10 cellular contexts compared by ENCODE assay signal in the genomic region with DNA sequence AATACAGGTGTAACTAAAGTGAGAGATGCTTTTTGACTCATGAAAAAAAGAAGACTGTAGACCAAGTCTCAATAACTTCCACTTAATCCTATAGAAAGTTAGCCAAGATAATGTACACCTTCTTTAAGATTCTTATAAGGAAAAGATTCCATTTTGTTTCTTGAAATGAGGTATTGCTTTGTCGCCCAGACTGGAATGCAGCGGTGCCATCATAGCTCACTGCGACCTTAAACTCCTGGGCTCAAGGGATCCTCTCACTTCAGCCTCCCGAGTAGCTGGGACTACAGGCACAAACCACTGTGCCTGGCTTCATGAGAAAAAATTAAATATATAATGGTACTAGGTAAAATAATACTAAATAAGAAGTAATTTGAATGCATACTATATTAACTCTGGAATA. TPM values are rescaled to one million over a fixed set of nuclear protein-coding genes. Genes with fewer than 3 reads are reported as not detected.
DNase-seq lines count a peak whose midpoint lies in the region; ATAC-seq, FAIRE-seq and TF ChIP-seq lines count a peak whose summit lies in the region.
"Not testable (repeated sequence)": the region's sequence is repeated elsewhere in the genome, so short reads cannot be mapped to it uniquely, and the experiment has no call there.
"Had no signal": no experiment of that assay in that cellular context is flagged by ENCODE, and none has a peak within 500 bp of the region (broad histone marks: within the 10 kb centered on the region; RNA-seq: fewer than 3 reads in every experiment).

No MANE protein-coding gene starts in this region.

- not testable (repeated sequence) for TF ChIP-seq POLR2A in K562 (conservative IDR thresholded peaks at IDR 0.05)

- POLR2A ChIA-PET in activated B cell treated with CpG ODN at 0.5 μM for 24 hours (lab: Charles Lee) (interaction anchor here (0.8 to 3.3 kb wide), 7 partner anchors 9 to 149 kb away, joined by 3 to 23 read pairs (median 4); a partner anchor contains a TSS), K562 (lab: Yijun Ruan, JAX) (interaction anchor here (1.5 to 3.5 kb wide), 2 partner anchors 55 to 151 kb away, joined by 4 to 12 read pairs; no protein-coding TSS in a partner anchor)

- not testable (repeated sequence) for TF ChIP-seq RAD21 in K562 (CRISPR knock-in tag; conservative IDR thresholded peaks at IDR 0.05 in 1 of 2, IDR thresholded peaks at IDR 0.05 in 1 of 2)

- TF ChIP-seq CTCF in CD14-positive monocyte (IDR thresholded peaks at IDR 0.05); GM12865 (IDR thresholded peaks at IDR 0.05; ENCODE audit: insufficient read depth, low read depth, low read length, missing control alignments); OCI-LY3 (IDR thresholded peaks at IDR 0.05; ENCODE audit: low read depth, low read length); activated B cell treated with CpG ODN at 0.5 μM for 24 hours (IDR thresholded peaks at IDR 0.05); K562 (IDR thresholded peaks at IDR 0.05 in 2 of 3, conservative IDR thresholded peaks at IDR 0.05 in 1 of 3; ENCODE audit: insufficient read depth in 2 of 3, low read depth in 1 of 3, low read length in 3 of 3): not testable (repeated sequence)

- H3K27ac ChIP-seq in OCI-LY3 (ENCODE audit: low read length) = peak overlapping the region; percentile 80
- H3K27ac ChIP-seq in K562 (ENCODE audit: extremely low read depth, low read depth, low read length) = peak overlapping the region; percentile 71; the same call in 2 of the 3 replicates

- not testable (repeated sequence) for H3K36me3 ChIP-seq in OCI-LY3 (replicated peaks; ENCODE audit: low read depth, low read length); K562 (ENCODE audit: control insufficient read depth, insufficient read depth, low read length)

- in situ Hi-C loops in K562 (cut with MboI) = loop anchor here (25.0 kb wide), 1 partner anchor 1853 kb away; no protein-coding TSS in a partner anchor

- DNase-seq in CD14-positive monocyte (ENCODE audit: low spot score); GM12865 (ENCODE audit: low read depth); activated B cell treated with CpG ODN at 0.5 μM for 24 hours; activated T-helper 1 cell treated with anti-CD3 and anti-CD28 coated beads, Interleukin-12 subunit alpha, Interleukin-12 subunit beta, Interleukin-2, Interleukin-4 antibody, amounts not matched to agents 30 ng/mL and 10 ng/mL and 1 ng/mL, durations not matched to agents 14 hours and 24 hours and 36 hours (ENCODE audit: low spot score); memory B cell (ENCODE audit: low spot score in 2 of 2); stimulated activated naive CD8-positive, alpha-beta T cell treated with anti-CD3 and anti-CD28 coated beads, Interleukin-15, amount 100 ng/mL, for 72 hours: not testable (repeated sequence)
- DNase-seq in K562 (ENCODE audit: extremely low read depth in 1 of 4, low spot score in 3 of 4) = peak in 1 of 4 experiments; percentile 44

- H3K4me1 ChIP-seq in OCI-LY3 (ENCODE audit: low read length) = peaks cover 27% of the 10 kb centered on the region
- H3K4me1 ChIP-seq in K562 (replicated peaks in 1 of 2; ENCODE audit: control insufficient read depth in 2 of 2, insufficient read depth in 2 of 2, low read length in 2 of 2) = not testable (repeated sequence)

- H3K4me3 ChIP-seq in GM12865 (ENCODE audit: low read depth, low read length) (peak overlapping the region; percentile 53), OCI-LY3 (ENCODE audit: low read length) (peak overlapping the region; percentile 75), K562 (0 out of 2 replicates have a peak overlapping the region, but pooled peaks have one; percentile 52)

- H3K79me2 ChIP-seq in OCI-LY3 (ENCODE audit: low read length) (peaks cover 27% of the 10 kb centered on the region), K562 (ENCODE audit: control insufficient read depth, insufficient read depth, low read length) (peaks cover 32% of the 10 kb centered on the region)

- CTCF ChIA-PET in activated B cell treated with CpG ODN at 0.5 μM for 24 hours (lab: Charles Lee) = interaction anchor here (1.9 to 4.7 kb wide), 6 partner anchors 9 to 296 kb away, joined by 4 to 41 read pairs (median 16); a partner anchor contains a TSS
- CTCF ChIA-PET in K562 (lab: Yijun Ruan, JAX; ENCODE audit: low intra/inter-chr PET ratio) = not testable (repeated sequence)

- not testable (repeated sequence) for H3K9me3 ChIP-seq in OCI-LY3 (ENCODE audit: insufficient read depth, low read length); K562 (replicated peaks; ENCODE audit: control insufficient read depth, insufficient read depth, low read depth, low read length)

- not testable (repeated sequence) for H3K36me3 Mint-ChIP-seq in CD14-positive monocyte; activated T-helper 1 cell treated with anti-CD3 and anti-CD28 coated beads, Interleukin-12 subunit alpha, Interleukin-12 subunit beta, Interleukin-2, Interleukin-4 antibody, amounts not matched to agents 30 ng/mL and 10 ng/mL and 1 ng/mL, durations not matched to agents 14 hours and 24 hours and 36 hours (ENCODE audit: low read depth); memory B cell
- H3K36me3 Mint-ChIP-seq in activated B cell treated with CpG ODN at 0.5 μM for 24 hours (ENCODE audit: low read depth) = peaks cover 18% of the 10 kb centered on the region

- not testable (repeated sequence) for TF ChIP-seq EP300 in K562 (IDR thresholded peaks at IDR 0.05; ENCODE audit: low read length)

- FAIRE-seq in K562 (lab: Jason Lieb, UNC) = not testable (repeated sequence)

- not testable (repeated sequence) for H2AFZ ChIP-seq in OCI-LY3 (ENCODE audit: low read depth, low read length)
- peak overlapping the region; percentile 95; the same call in 1 of the 2 replicates for H2AFZ ChIP-seq in K562 (ENCODE audit: low read depth, low read length)

- not testable (repeated sequence) for H3K4me3 Mint-ChIP-seq in CD14-positive monocyte, memory B cell
- peak overlapping the region; percentile 85 for H3K4me3 Mint-ChIP-seq in activated B cell treated with CpG ODN at 0.5 μM for 24 hours
- H3K4me3 Mint-ChIP-seq in activated T-helper 1 cell treated with anti-CD3 and anti-CD28 coated beads, Interleukin-12 subunit alpha, Interleukin-12 subunit beta, Interleukin-2, Interleukin-4 antibody, amounts not matched to agents 30 ng/mL and 10 ng/mL and 1 ng/mL, durations not matched to agents 14 hours and 24 hours and 36 hours = peak overlapping the region; percentile 91
- H3K4me3 Mint-ChIP-seq in stimulated activated naive CD8-positive, alpha-beta T cell treated with anti-CD3 and anti-CD28 coated beads, Interleukin-15, amount 100 ng/mL, for 72 hours = peak overlapping the region; percentile 42 to 92

- intact Hi-C loops in CD14-positive monocyte (cut with micrococcal nuclease) (loop anchor here in 1 of 2 donors (5.0 kb wide), 1 partner anchor 63 kb away; a partner anchor contains a TSS), activated B cell treated with CpG ODN at 0.5 μM for 24 hours (cut with micrococcal nuclease) (loop anchor here (5.0 kb wide), 1 partner anchor 253 kb away; a partner anchor contains a TSS), K562 (cut with micrococcal nuclease) (loop anchor here (1.0 to 5.0 kb wide), 2 partner anchors 57 to 152 kb away; no protein-coding TSS in a partner anchor)
- intact Hi-C loops in activated T-helper 1 cell treated with anti-CD3 and anti-CD28 coated beads, Interleukin-12 subunit alpha, Interleukin-12 subunit beta, Interleukin-2, Interleukin-4 antibody, amounts not matched to agents 30 ng/mL and 10 ng/mL and 1 ng/mL, durations not matched to agents 14 hours and 24 hours and 36 hours (cut with micrococcal nuclease) = loop anchor here (5.0 kb wide), 2 partner anchors 63 to 188 kb away; a partner anchor contains a TSS

- H3K4me2 ChIP-seq in OCI-LY3 (ENCODE audit: low read length) (peak overlapping the region; percentile 76), K562 (ENCODE audit: insufficient read depth, low read length) (peak overlapping the region; percentile 84)

- not testable (repeated sequence) for H3K9me1 ChIP-seq in K562 (ENCODE audit: control insufficient read depth, insufficient read depth, low read length)

- H3K27ac Mint-ChIP-seq in CD14-positive monocyte (peak overlapping the region in 5 of 7 donors; percentile 8 to 99 (median 49)), activated B cell treated with CpG ODN at 0.5 μM for 24 hours (peak overlapping the region; percentile 99), memory B cell (peak overlapping the region; percentile 88)
- H3K27ac Mint-ChIP-seq in activated T-helper 1 cell treated with anti-CD3 and anti-CD28 coated beads, Interleukin-12 subunit alpha, Interleukin-12 subunit beta, Interleukin-2, Interleukin-4 antibody, amounts not matched to agents 30 ng/mL and 10 ng/mL and 1 ng/mL, durations not matched to agents 14 hours and 24 hours and 36 hours = peak overlapping the region; percentile 94
- H3K27ac Mint-ChIP-seq in stimulated activated naive CD8-positive, alpha-beta T cell treated with anti-CD3 and anti-CD28 coated beads, Interleukin-15, amount 100 ng/mL, for 72 hours = peak overlapping the region in 1 of 2 donors; percentile 19

- not testable (repeated sequence) for H3K27me3 ChIP-seq in OCI-LY3 (ENCODE audit: low read depth, low read length); K562 (ENCODE audit: control insufficient read depth in 2 of 2, insufficient read depth in 2 of 2, low read length in 2 of 2)

- H3K27me3 Mint-ChIP-seq in CD14-positive monocyte (ENCODE audit: low read depth in 3 of 3); activated B cell treated with CpG ODN at 0.5 μM for 24 hours; activated T-helper 1 cell treated with anti-CD3 and anti-CD28 coated beads, Interleukin-12 subunit alpha, Interleukin-12 subunit beta, Interleukin-2, Interleukin-4 antibody, amounts not matched to agents 30 ng/mL and 10 ng/mL and 1 ng/mL, durations not matched to agents 14 hours and 24 hours and 36 hours (ENCODE audit: insufficient read depth); memory B cell; stimulated activated naive CD8-positive, alpha-beta T cell treated with anti-CD3 and anti-CD28 coated beads, Interleukin-15, amount 100 ng/mL, for 72 hours: not testable (repeated sequence)

- H4K20me1 ChIP-seq in OCI-LY3 (ENCODE audit: insufficient read depth, low read length); K562 (replicated peaks; ENCODE audit: control insufficient read depth, insufficient read depth, low read length): not testable (repeated sequence)

- not testable (repeated sequence) for H3K9me3 Mint-ChIP-seq in CD14-positive monocyte; activated B cell treated with CpG ODN at 0.5 μM for 24 hours; activated T-helper 1 cell treated with anti-CD3 and anti-CD28 coated beads, Interleukin-12 subunit alpha, Interleukin-12 subunit beta, Interleukin-2, Interleukin-4 antibody, amounts not matched to agents 30 ng/mL and 10 ng/mL and 1 ng/mL, durations not matched to agents 14 hours and 24 hours and 36 hours; memory B cell; stimulated activated naive CD8-positive, alpha-beta T cell treated with anti-CD3 and anti-CD28 coated beads, Interleukin-15, amount 100 ng/mL, for 72 hours

- not testable (repeated sequence) for BruUV-seq in K562 (replicated peaks; lab: Mats Ljungman, UMichigan)

- 12% methylated on average over 4 of the region's 4 CpGs for WGBS in K562 (ENCODE audit: insufficient coverage, low coverage, missing lambda C conversion rate)

- ATAC-seq in activated B cell treated with CpG ODN at 0.5 μM for 24 hours (ENCODE audit: low read depth); memory B cell (ENCODE audit: low read depth); stimulated activated naive CD8-positive, alpha-beta T cell treated with anti-CD3 and anti-CD28 coated beads, Interleukin-15, amount 100 ng/mL, for 72 hours: not testable (repeated sequence)
- peak; percentile 37 for ATAC-seq in K562

- H3K4me1 Mint-ChIP-seq in CD14-positive monocyte (peaks cover 38% of the 10 kb centered on the region), activated B cell treated with CpG ODN at 0.5 μM for 24 hours (peaks cover 45% of the 10 kb centered on the region), memory B cell (peaks cover 12% of the 10 kb centered on the region)
- H3K4me1 Mint-ChIP-seq in activated T-helper 1 cell treated with anti-CD3 and anti-CD28 coated beads, Interleukin-12 subunit alpha, Interleukin-12 subunit beta, Interleukin-2, Interleukin-4 antibody, amounts not matched to agents 30 ng/mL and 10 ng/mL and 1 ng/mL, durations not matched to agents 14 hours and 24 hours and 36 hours (ENCODE audit: low read depth) = peaks cover 52% of the 10 kb centered on the region
- H3K4me1 Mint-ChIP-seq in stimulated activated naive CD8-positive, alpha-beta T cell treated with anti-CD3 and anti-CD28 coated beads, Interleukin-15, amount 100 ng/mL, for 72 hours = peaks cover 50% of the 10 kb centered on the region

- H3K9ac ChIP-seq in OCI-LY3 (ENCODE audit: low read length) (peak overlapping the region; percentile 70), K562 (ENCODE audit: insufficient read depth in 1 of 2, low read depth in 2 of 2, low read length in 2 of 2) (peak overlapping the region in 1 of 2 experiments; percentile 80; a peak in 2 of 4 replicates)

RNA-seq across cellular contexts. Expression of a gene that starts 3.3 kb away (rescaled TPM):
- 10 to 100 TPM; 76.4 to 90.9 TPM for polyA plus RNA-seq in CD14-positive monocyte
- total RNA-seq in activated B cell treated with CpG ODN at 0.5 μM for 24 hours = 103 and 109 TPM in 2 replicates
- 117 and 130 TPM in 2 replicates for total RNA-seq in activated T-helper 1 cell treated with anti-CD3 and anti-CD28 coated beads, Interleukin-12 subunit alpha, Interleukin-12 subunit beta, Interleukin-2, Interleukin-4 antibody, amounts not matched to agents 30 ng/mL and 10 ng/mL and 1 ng/mL, durations not matched to agents 14 hours and 24 hours and 36 hours
- total RNA-seq in K562 (2011; cell fraction: chromatin; rRNA removed; ENCODE audit: low replicate concordance) = 58.7 and 125 TPM in 2 replicates
- 30.7 and 35.2 TPM in 2 replicates for total RNA-seq in K562 (2011; cell fraction: nucleolus; rRNA removed)
- 52.3 and 75.5 TPM in 2 replicates for total RNA-seq in K562 (2011; cell fraction: nucleoplasm; rRNA removed)
- 9.9 and 11.5 TPM in 2 replicates for total RNA-seq in K562 (2014; rRNA removed)
- total RNA-seq in K562 (2014; rRNA removed; fragmentation: Illumina TruSeq; extraction: Trizol) = 25.2 and 26.4 TPM in 2 replicates
- 22.0 and 23.8 TPM in 2 replicates for total RNA-seq in K562 (2015; rRNA removed; fragmentation: Illumina TruSeq; extraction: Trizol)
- 16.0 and 18.6 TPM in 2 replicates for total RNA-seq in K562 (2021)
- 16.0 and 20.8 TPM in 2 replicates for polyA plus RNA-seq in K562 (2011; rRNA removed)
- 8.3 and 10.2 TPM in 2 replicates for polyA plus RNA-seq in K562 (2011; cell fraction: cytosol; rRNA removed)
- 61.8 and 88.2 TPM in 2 replicates for polyA plus RNA-seq in K562 (2011; cell fraction: nucleus; rRNA removed)
- polyA plus RNA-seq in K562 (2012) = 16.8 and 17.4 TPM in 2 replicates
- 18.3 and 25.5 TPM in 2 replicates for polyA plus RNA-seq in K562 (2014; fragmentation: Illumina TruSeq; extraction: Trizol)
- polyA plus RNA-seq in K562 (2014; fragmentation: Nextera tagmentation; extraction: Ambion mirVana) = 10 to 100 TPM; 17.4 to 18.3 TPM
- 20.6 and 23.1 TPM in 2 replicates for polyA plus RNA-seq in K562 (2014; rRNA removed)
- polyA minus RNA-seq in K562 (2011; rRNA and poly(A)+ RNA removed) = 22.6 and 27.3 TPM in 2 replicates
- polyA minus RNA-seq in K562 (2011; cell fraction: cytosol; rRNA and poly(A)+ RNA removed) = 6.9 and 7.1 TPM in 2 replicates
- 27.2 and 38.7 TPM in 2 replicates for polyA minus RNA-seq in K562 (2011; cell fraction: nucleus; rRNA and poly(A)+ RNA removed)

RNA-seq across cellular contexts. Expression of a gene that starts 10.9 kb away (rescaled TPM):
- polyA plus RNA-seq in CD14-positive monocyte = not detected
- 1.5 and 1.6 TPM in 2 replicates for total RNA-seq in activated B cell treated with CpG ODN at 0.5 μM for 24 hours
- 0.37 and 0.41 TPM in 2 replicates for total RNA-seq in activated T-helper 1 cell treated with anti-CD3 and anti-CD28 coated beads, Interleukin-12 subunit alpha, Interleukin-12 subunit beta, Interleukin-2, Interleukin-4 antibody, amounts not matched to agents 30 ng/mL and 10 ng/mL and 1 ng/mL, durations not matched to agents 14 hours and 24 hours and 36 hours
- not detected in 2 replicates for total RNA-seq in K562 (2011; cell fraction: chromatin; rRNA removed; ENCODE audit: low replicate concordance)
- total RNA-seq in K562 (2011; cell fraction: nucleolus; rRNA removed) = not detected in 2 replicates
- not detected in 2 replicates for total RNA-seq in K562 (2011; cell fraction: nucleoplasm; rRNA removed)
- not detected in 2 replicates for total RNA-seq in K562 (2014; rRNA removed)
- total RNA-seq in K562 (2014; rRNA removed; fragmentation: Illumina TruSeq; extraction: Trizol) = not detected in 2 replicates
- total RNA-seq in K562 (2015; rRNA removed; fragmentation: Illumina TruSeq; extraction: Trizol) = not detected in 2 replicates
- total RNA-seq in K562 (2021) = not detected in 2 replicates
- not detected in 2 replicates for polyA plus RNA-seq in K562 (2011; rRNA removed)
- not detected in 2 replicates for polyA plus RNA-seq in K562 (2011; cell fraction: cytosol; rRNA removed)
- not detected in 2 replicates for polyA plus RNA-seq in K562 (2011; cell fraction: nucleus; rRNA removed)
- not detected in 2 replicates for polyA plus RNA-seq in K562 (2012)
- polyA plus RNA-seq in K562 (2014; fragmentation: Illumina TruSeq; extraction: Trizol) = not detected in 2 replicates
- polyA plus RNA-seq in K562 (2014; fragmentation: Nextera tagmentation; extraction: Ambion mirVana) = not detected
- polyA plus RNA-seq in K562 (2014; rRNA removed) = not detected in 2 replicates
- not detected in 2 replicates for polyA minus RNA-seq in K562 (2011; rRNA and poly(A)+ RNA removed)
- polyA minus RNA-seq in K562 (2011; cell fraction: cytosol; rRNA and poly(A)+ RNA removed) = not detected in 2 replicates
- not detected in 2 replicates for polyA minus RNA-seq in K562 (2011; cell fraction: nucleus; rRNA and poly(A)+ RNA removed)
- total RNA-seq: myocyte; T-helper 1 cell treated with Interleukin-12 subunit alpha and Interleukin-12 subunit beta and Interleukin-4 antibody, amounts not matched to agents 30 ng/mL and 1 ng/mL, for 36 hours had no signal
